In genomic region chr4:112517067-112517588, GRCh38 we compare ENCODE assay signal across 10 cellular contexts. TPM values are rescaled to one million over a fixed set of nuclear protein-coding genes. Genes with fewer than 3 reads are reported as not detected.
DNase-seq lines count a peak whose midpoint lies in the region; ATAC-seq and TF ChIP-seq lines count a peak whose summit lies in the region.
"Had no signal": no experiment of that assay in that cellular context is flagged by ENCODE, and none has a peak within 500 bp of the region (broad histone marks: within the 10 kb centered on the region; RNA-seq: fewer than 3 reads in every experiment).

No MANE protein-coding gene starts in this region.

- H3K4me1 Mint-ChIP-seq in T-helper 17 cell (peaks cover 36% of the 10 kb centered on the region), mesothelial cell of epicardium (peaks cover 26% of the 10 kb centered on the region)

- intact Hi-C loops in body of pancreas (cut with DNase I) = no loop called here

- H3K4me1 ChIP-seq in body of pancreas (peaks cover 39% of the 10 kb centered on the region), foreskin keratinocyte (no peaks in the 10 kb centered on the region)

- TF ChIP-seq CTCF in mesothelial cell of epicardium (IDR thresholded peaks at IDR 0.05; ENCODE audit: unreplicated experiment) (no peak), body of pancreas (IDR thresholded peaks at IDR 0.05) (no peak), foreskin keratinocyte (conservative IDR thresholded peaks at IDR 0.05) (no peak)

- H3K36me3 ChIP-seq in body of pancreas (replicated peaks in 1 of 2; ENCODE audit: insufficient read depth in 1 of 2, low read depth in 2 of 2) = no peaks in the 10 kb centered on the region
- H3K36me3 ChIP-seq: BLaER1 had no signal

- 4 to 15% methylated on average over 19 of the region's 19 CpGs for WGBS in body of pancreas, 2 donors

- H3K27me3 ChIP-seq in body of pancreas (peaks cover 3 to 59% of the 10 kb centered on the region in 2 donors), foreskin keratinocyte (peaks cover 100% of the 10 kb centered on the region)

- POLR2A ChIA-PET in HEK293T (lab: Yijun Ruan, JAX) = no interaction called here

- H3K27ac ChIP-seq in body of pancreas (no peak overlapping the region), foreskin keratinocyte (no peak overlapping the region)
- H3K27ac ChIP-seq: BLaER1 had no signal

- DNase-seq in NCI-H748 (lab: John Stamatoyannopoulos, UW; ENCODE audit: unreplicated experiment) (peak; percentile 28), NCI-H748 treated with DMSO at 0.1 percent for 48 hours (lab: John Stamatoyannopoulos, UW) (no peak), HEK293T (ENCODE audit: extremely low spot score) (peak; percentile 26), T-helper 17 cell (no peak), mesothelial cell of epicardium (ENCODE audit: low spot score in 2 of 2, unreplicated experiment in 2 of 2) (no peak), body of pancreas (no peak), medulla oblongata (ENCODE audit: extremely low spot score) (no peak), foreskin keratinocyte (no peak)

- peaks cover 2% of the 10 kb centered on the region for H3K9me3 Mint-ChIP-seq in mesothelial cell of epicardium

- peaks cover 22% of the 10 kb centered on the region for H3K9me3 ChIP-seq in T-helper 17 cell (ENCODE audit: control insufficient read depth, low read length, poor library complexity, severe bottlenecking)
- H3K9me3 ChIP-seq in body of pancreas = no peaks in the 10 kb centered on the region

- TF ChIP-seq POLR2A in body of pancreas (IDR thresholded peaks at IDR 0.05) = no peak

- H3K27ac Mint-ChIP-seq in T-helper 17 cell = peak overlapping the region; percentile 9
- no peak overlapping the region for H3K27ac Mint-ChIP-seq in mesothelial cell of epicardium

- H3K4me3 ChIP-seq in body of pancreas = no peak overlapping the region

- H3K36me3 Mint-ChIP-seq in T-helper 17 cell (ENCODE audit: low read depth) (peaks cover 7% of the 10 kb centered on the region), mesothelial cell of epicardium (no peaks in the 10 kb centered on the region)

- CTCF ChIA-PET in HEK293T (lab: Yijun Ruan, JAX) = interaction anchor here (0.6 to 0.7 kb wide), 3 partner anchors 8 to 416 kb away, joined by 3 to 5 read pairs (median 3); no protein-coding TSS in a partner anchor

- H3K27me3 Mint-ChIP-seq in T-helper 17 cell (peaks cover 92% of the 10 kb centered on the region), mesothelial cell of epicardium (ENCODE audit: low read depth) (peaks cover 97% of the 10 kb centered on the region)

- H3K4me3 Mint-ChIP-seq in T-helper 17 cell = peak overlapping the region; percentile 95
- H3K4me3 Mint-ChIP-seq in mesothelial cell of epicardium = peak overlapping the region; percentile 33

- no peak for ATAC-seq in T-helper 17 cell
- ATAC-seq in body of pancreas = no peak
- no peak for ATAC-seq in foreskin keratinocyte

TF ChIP-seq in HEK293T, 16 proteins besides CTCF, POLR2A, EP300 and RAD21:
- TF ChIP-seq TARDBP (IDR thresholded peaks at IDR 0.05) (no peak), SP1 (IDR thresholded peaks at IDR 0.05) (no peak), NFRKB (IDR thresholded peaks at IDR 0.05) (no peak), ARNT (IDR thresholded peaks at IDR 0.05) (no peak), L3MBTL2 (conservative IDR thresholded peaks at IDR 0.05) (no peak), ZNF384 (IDR thresholded peaks at IDR 0.05) (no peak), FOXA1 (IDR thresholded peaks at IDR 0.05) (no peak), CTBP1 (IDR thresholded peaks at IDR 0.05; ENCODE audit: borderline replicate concordance) (no peak), ELF4 (IDR thresholded peaks at IDR 0.05) (no peak), LEF1 (IDR thresholded peaks at IDR 0.05; ENCODE audit: borderline replicate concordance) (no peak), BHLHE40 (IDR thresholded peaks at IDR 0.05; ENCODE audit: borderline replicate concordance) (no peak), PKNOX1 (IDR thresholded peaks at IDR 0.05) (no peak), SUZ12 (IDR thresholded peaks at IDR 0.05) (no peak), FOXK2 (IDR thresholded peaks at IDR 0.05) (no peak), FOXM1 (IDR thresholded peaks at IDR 0.05; ENCODE audit: borderline replicate concordance) (no peak), HDGF (IDR thresholded peaks at IDR 0.05; ENCODE audit: borderline replicate concordance) (no peak)
TF ChIP-seq in HEK293T: peak in this region for 0.

RNA-seq across cellular contexts. Expression of gene NEUROG2, which starts 1.1 kb away (rescaled TPM):
- total RNA-seq in T-helper 17 cell (not detected), mesothelial cell of epicardium (not detected in 3 replicates), body of pancreas (not detected), foreskin keratinocyte (not detected in 2 replicates)
- polyA plus RNA-seq in foreskin keratinocyte = not detected in 2 replicates
- total RNA-seq: renal cortical epithelial cell had no signal

Comparison
In these comparisons a context has a peak if more than half of its experiments do, and no peak if none do; other contexts are left out.
1. DNase-seq: peak in NCI-H748 (single experiment) and HEK293T (single experiment); none in NCI-H748 treated with DMSO at 0.1 percent for 48 hours (single experiment), T-helper 17 cell (0 of 3), mesothelial cell of epicardium (0 of 2), body of pancreas (0 of 4), medulla oblongata (single experiment) and foreskin keratinocyte (0 of 2).